1 cellular context compared by ENCODE assay signal in genomic region chr2:38428940-38429339, GRCh38.
TF ChIP-seq lines count a peak whose summit lies in the region.

No MANE protein-coding gene starts in this region.

TF ChIP-seq in IMR-90, 13 proteins besides CTCF, POLR2A, EP300 and RAD21:
- TF ChIP-seq MXI1 (IDR thresholded peaks at IDR 0.05; ENCODE audit: borderline replicate concordance, low read depth, low read length) (no peak), MAZ (IDR thresholded peaks at IDR 0.05; ENCODE audit: borderline replicate concordance, low read depth, low read length) (no peak), CEBPB (IDR thresholded peaks at IDR 0.05; ENCODE audit: low read depth, low read length) (no peak), USF2 (IDR thresholded peaks at IDR 0.05; ENCODE audit: low read depth, low read length) (no peak), ELK1 (IDR thresholded peaks at IDR 0.05; ENCODE audit: borderline replicate concordance, low read depth, low read length) (no peak), MAFK (IDR thresholded peaks at IDR 0.05; ENCODE audit: low read depth, low read length) (no peak), RCOR1 (IDR thresholded peaks at IDR 0.05; ENCODE audit: insufficient replicate concordance, low read length) (no peak), CHD1 (IDR thresholded peaks at IDR 0.05; ENCODE audit: low read depth, low read length) (no peak), FOS (IDR thresholded peaks at IDR 0.05; ENCODE audit: low read depth, low read length) (no peak)
TF ChIP-seq in IMR-90: peak in this region for 0.
